8 cellular contexts compared by ENCODE assay signal in genomic region chr2:136381722-136382633, GRCh38.
DNase-seq lines count a peak whose midpoint lies in the region; ATAC-seq and TF ChIP-seq lines count a peak whose summit lies in the region.

No MANE protein-coding gene starts in this region.

- H3K36me3 Mint-ChIP-seq in activated T-cell treated with anti-CD3 and anti-CD28 coated beads, Interleukin-2, amount 50 U/mL, for 4 hours (ENCODE audit: insufficient read depth): no peaks in the 10 kb centered on the region

- peaks cover 61% of the 10 kb centered on the region for H3K4me1 Mint-ChIP-seq in activated T-cell treated with anti-CD3 and anti-CD28 coated beads, Interleukin-2, amount 50 U/mL, for 4 hours (ENCODE audit: low read depth)

- H3K4me3 Mint-ChIP-seq in activated T-cell treated with anti-CD3 and anti-CD28 coated beads, Interleukin-2, amount 50 U/mL, for 4 hours: peak overlapping the region; percentile 49

- H3K27me3 Mint-ChIP-seq in activated T-cell treated with anti-CD3 and anti-CD28 coated beads, Interleukin-2, amount 50 U/mL, for 4 hours (ENCODE audit: low read depth): no peaks in the 10 kb centered on the region

- POLR2A ChIA-PET in HEK293T (lab: Yijun Ruan, JAX): no interaction called here

- ATAC-seq in GM21717 (IDR thresholded peaks at IDR 0.05; ENCODE audit: unreplicated experiment): peak; percentile 88
- peak; percentile 91 to 92 for ATAC-seq in activated T-cell treated with anti-CD3 and anti-CD28 coated beads, Interleukin-2, amount 50 U/mL, for 4 hours

- H3K9me3 Mint-ChIP-seq in activated T-cell treated with anti-CD3 and anti-CD28 coated beads, Interleukin-2, amount 50 U/mL, for 4 hours: no peaks in the 10 kb centered on the region

- DNase-seq in GDM1 (lab: John Stamatoyannopoulos, UW) (peak; percentile 40), MV-4-11 (lab: John Stamatoyannopoulos, UW) (peak; percentile 94), nucleus accumbens (lab: John Stamatoyannopoulos, UW) (no peak), DMS 273 (lab: John Stamatoyannopoulos, UW; ENCODE audit: unreplicated experiment) (no peak), HEK293T (ENCODE audit: extremely low spot score) (no peak)
- DNase-seq in activated T-cell treated with anti-CD3 and anti-CD28 coated beads, Interleukin-2, amount 50 U/mL, for 4 hours: peak; percentile 31
- peak; percentile 84 for DNase-seq in stimulated activated CD4-positive, alpha-beta T cell treated with anti-CD3 and anti-CD28 coated beads, Interleukin-15, amount 100 ng/mL, for 24 hours

- CTCF ChIA-PET in HEK293T (lab: Yijun Ruan, JAX): no interaction called here

TF ChIP-seq in HEK293T, 16 proteins besides CTCF, POLR2A, EP300 and RAD21:
- TF ChIP-seq LEF1 (IDR thresholded peaks at IDR 0.05; ENCODE audit: borderline replicate concordance) (no peak), FOXM1 (IDR thresholded peaks at IDR 0.05; ENCODE audit: borderline replicate concordance) (no peak), FOXA1 (IDR thresholded peaks at IDR 0.05) (no peak), ARNT (IDR thresholded peaks at IDR 0.05) (no peak), TARDBP (IDR thresholded peaks at IDR 0.05) (no peak), HDGF (IDR thresholded peaks at IDR 0.05; ENCODE audit: borderline replicate concordance) (no peak), PKNOX1 (IDR thresholded peaks at IDR 0.05) (no peak), NFRKB (IDR thresholded peaks at IDR 0.05) (no peak)

Comparison
In these comparisons a context has a peak if more than half of its experiments do, and no peak if none do; other contexts are left out.
1. DNase-seq: peak in GDM1 (single experiment), MV-4-11 (single experiment), activated T-cell treated with anti-CD3 and anti-CD28 coated beads, Interleukin-2, amount 50 U/mL, for 4 hours (single experiment) and stimulated activated CD4-positive, alpha-beta T cell treated with anti-CD3 and anti-CD28 coated beads, Interleukin-15, amount 100 ng/mL, for 24 hours (single experiment); none in nucleus accumbens (0 of 56), DMS 273 (single experiment) and HEK293T (single experiment).